ENCODE assay signal across 26 cellular contexts in genomic region chr3:100844063-100844936, GRCh38.
A peak's percentile ranks its signal among the peaks of the same experiment; 100 is the strongest.
DNase-seq lines count a peak whose midpoint lies in the region; ATAC-seq and TF ChIP-seq lines count a peak whose summit lies in the region.
"Had no signal": no experiment of that assay in that cellular context is flagged by ENCODE, and none has a peak within 500 bp of the region (broad histone marks: within the 10 kb centered on the region; RNA-seq: fewer than 3 reads in every experiment).

No MANE protein-coding gene starts in this region.

- no peak for ATAC-seq in GM18873 (IDR thresholded peaks at IDR 0.05; ENCODE audit: low FRiP score, unreplicated experiment)
- ATAC-seq in esophagus mucosa = no peak
- ATAC-seq: activated CD8-positive, alpha-beta T cell treated with anti-CD3 and anti-CD28 coated beads, Interleukin-2, amount 10 ng/mL, durations not matched to agents 7 days and 5 days had no signal

- H3K4me1 Mint-ChIP-seq in MCF 10A (ENCODE audit: insufficient read depth, unreplicated experiment) (peaks cover 16% of the 10 kb centered on the region), progenitor cell of endocrine pancreas (ENCODE audit: low read depth) (peaks cover 2% of the 10 kb centered on the region)
- H3K4me1 Mint-ChIP-seq: activated naive CD8-positive, alpha-beta T cell treated with anti-CD3 and anti-CD28 coated beads, Interleukin-2, amount 10 ng/mL, durations not matched to agents 7 days and 5 days; immature natural killer cell had no signal

- H3K36me3 Mint-ChIP-seq in MCF 10A (ENCODE audit: insufficient read depth, unreplicated experiment) (no peaks in the 10 kb centered on the region), progenitor cell of endocrine pancreas (ENCODE audit: insufficient read depth) (no peaks in the 10 kb centered on the region)
- H3K36me3 Mint-ChIP-seq: activated naive CD8-positive, alpha-beta T cell treated with anti-CD3 and anti-CD28 coated beads, Interleukin-2, amount 10 ng/mL, durations not matched to agents 7 days and 5 days; CD4-positive, alpha-beta memory T cell; type B pancreatic cell had no signal

- no peaks in the 10 kb centered on the region for H3K36me3 ChIP-seq in kidney epithelial cell (ENCODE audit: control insufficient read depth, insufficient read depth, low read length)

- intact Hi-C loops in MCF 10A (cut with micrococcal nuclease) = no loop called here

- H3K27ac Mint-ChIP-seq in MCF 10A (ENCODE audit: low read depth, unreplicated experiment) = no peak overlapping the region
- H3K27ac Mint-ChIP-seq in progenitor cell of endocrine pancreas = no peak overlapping the region
- H3K27ac Mint-ChIP-seq: activated CD8-positive, alpha-beta T cell treated with anti-CD3 and anti-CD28 coated beads, Interleukin-2, amount 10 ng/mL, durations not matched to agents 7 days and 5 days; activated naive CD8-positive, alpha-beta T cell treated with anti-CD3 and anti-CD28 coated beads, Interleukin-2, amount 10 ng/mL, durations not matched to agents 7 days and 5 days; CD4-positive, alpha-beta memory T cell; immature natural killer cell; type B pancreatic cell had no signal

- in situ Hi-C loops in Caki2 (cut with HindIII; ENCODE audit: low pct_unique_long_range_greater_than_20kb, low sequenced_read_pairs) = no loop called here

- CTCF ChIA-PET in MCF 10A (lab: Yijun Ruan, JAX) = no interaction called here

- H3K27me3 ChIP-seq in kidney epithelial cell (ENCODE audit: control insufficient read depth, insufficient read depth, low read length) = no peaks in the 10 kb centered on the region
- H3K27me3 ChIP-seq: hepatocyte had no signal

- no peak overlapping the region for H3K4me3 ChIP-seq in kidney epithelial cell (ENCODE audit: low read depth, low read length)
- H3K4me3 ChIP-seq: hepatocyte had no signal

- BruUV-seq in MCF 10A (replicated peaks; lab: Mats Ljungman, UMichigan) = no TSS peak

- TF ChIP-seq CTCF in MCF 10A (IDR thresholded peaks at IDR 0.05; ENCODE audit: unreplicated experiment) = no peak
- TF ChIP-seq CTCF in kidney epithelial cell (IDR thresholded peaks at IDR 0.05; ENCODE audit: insufficient read depth, low read length, poor library complexity, severe bottlenecking) = no peak
- TF ChIP-seq CTCF in progenitor cell of endocrine pancreas (IDR thresholded peaks at IDR 0.05; ENCODE audit: unreplicated experiment) = no peak

- POLR2A ChIA-PET in MCF 10A (lab: Yijun Ruan, JAX) = no interaction called here

- H3K9me3 Mint-ChIP-seq in MCF 10A (ENCODE audit: unreplicated experiment) = no peaks in the 10 kb centered on the region
- H3K9me3 Mint-ChIP-seq in progenitor cell of endocrine pancreas (ENCODE audit: low read depth) = no peaks in the 10 kb centered on the region
- H3K9me3 Mint-ChIP-seq: activated naive CD8-positive, alpha-beta T cell treated with anti-CD3 and anti-CD28 coated beads, Interleukin-2, amount 10 ng/mL, durations not matched to agents 7 days and 5 days; CD4-positive, alpha-beta memory T cell; type B pancreatic cell had no signal

- peak overlapping the region; percentile 25 for H3K4me3 Mint-ChIP-seq in MCF 10A (ENCODE audit: unreplicated experiment)
- H3K4me3 Mint-ChIP-seq in progenitor cell of endocrine pancreas (ENCODE audit: low read depth) = no peak overlapping the region
- H3K4me3 Mint-ChIP-seq: activated CD8-positive, alpha-beta T cell treated with anti-CD3 and anti-CD28 coated beads, Interleukin-2, amount 10 ng/mL, durations not matched to agents 7 days and 5 days; activated naive CD8-positive, alpha-beta T cell treated with anti-CD3 and anti-CD28 coated beads, Interleukin-2, amount 10 ng/mL, durations not matched to agents 7 days and 5 days; CD4-positive, alpha-beta memory T cell; immature natural killer cell; neural crest cell; type B pancreatic cell had no signal

- H3K27me3 Mint-ChIP-seq in MCF 10A (ENCODE audit: insufficient read depth, unreplicated experiment) (no peaks in the 10 kb centered on the region), progenitor cell of endocrine pancreas (peaks cover 3% of the 10 kb centered on the region)
- H3K27me3 Mint-ChIP-seq: type B pancreatic cell had no signal

- DNase-seq in Caki2 (ENCODE audit: low read depth) = peak; percentile 22
- peak; percentile 13 for DNase-seq in HK-2 (ENCODE audit: unreplicated experiment)
- no peak for DNase-seq in MCF 10A (ENCODE audit: unreplicated experiment)
- peak; percentile 44 for DNase-seq in kidney epithelial cell (ENCODE audit: low read depth)
- DNase-seq in medulla oblongata (ENCODE audit: extremely low spot score) = no peak
- DNase-seq in progenitor cell of endocrine pancreas (ENCODE audit: low spot score, unreplicated experiment) = no peak
- DNase-seq: 8988T; activated CD4-positive, CD25-positive, alpha-beta regulatory T cell treated with anti-CD3 and anti-CD28 coated beads, Interleukin-2, amount 50 U/mL, for 72 hours; activated CD8-positive, alpha-beta T cell treated with anti-CD3 and anti-CD28 coated beads, Interleukin-2, amount 10 ng/mL, durations not matched to agents 7 days and 5 days; activated effector memory CD4-positive, alpha-beta T cell treated with anti-CD3 and anti-CD28 coated beads, Interleukin-2, amount 50 U/mL, for 16 hours; activated naive CD8-positive, alpha-beta T cell treated with anti-CD3 and anti-CD28 coated beads, Interleukin-2, amount 10 ng/mL, durations not matched to agents 7 days and 5 days; activated T-cell treated with anti-CD3 and anti-CD28 coated beads for 4 hours; CD4-positive, alpha-beta memory T cell; DMS 273 treated with DMSO at 0.1 percent for 48 hours; immature natural killer cell; KBM-7; NCI-H146; NCI-H2171; NCI-H524 treated with DMSO at 0.1 percent for 48 hours; posterior cingulate gyrus; stimulated activated CD8-positive, alpha-beta memory T cell treated with anti-CD3 and anti-CD28 coated beads, Interleukin-4, amount 100 ng/mL, for 48 hours had no signal

Comparison
In these comparisons a context has a peak if more than half of its experiments do, and no peak if none do; other contexts are left out.
1. DNase-seq: peak in Caki2 (single experiment), HK-2 (single experiment) and kidney epithelial cell (single experiment); none in MCF 10A (single experiment), medulla oblongata (single experiment) and progenitor cell of endocrine pancreas (single experiment).